ENCODE assay signal across 8 cellular contexts in the genomic region with DNA sequence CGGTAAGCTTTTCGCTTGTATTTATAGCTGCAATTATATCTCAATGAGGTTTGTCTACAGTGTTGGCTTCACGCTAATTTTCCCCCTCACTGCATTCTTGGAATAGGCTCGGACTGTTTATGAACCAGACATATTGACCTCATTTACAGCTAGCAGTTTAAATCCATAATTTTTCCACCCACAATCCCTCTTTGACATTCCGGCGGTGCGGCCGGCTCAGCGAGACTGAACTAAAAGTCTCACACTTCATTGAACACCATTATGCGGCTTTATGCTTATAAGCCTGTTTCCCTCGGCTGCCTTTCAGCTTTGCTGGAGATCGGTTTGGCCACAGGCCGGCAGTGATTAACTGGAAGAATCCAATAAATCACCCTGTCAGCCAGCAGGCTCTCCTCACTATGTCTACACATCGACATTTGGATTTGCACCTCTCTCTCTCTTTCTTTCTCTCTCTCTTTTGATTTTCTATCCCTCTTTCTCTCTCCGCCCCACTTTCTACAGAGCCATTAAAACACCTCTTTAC.
DNase-seq lines count a peak whose midpoint lies in the region; ATAC-seq, FAIRE-seq and TF ChIP-seq lines count a peak whose summit lies in the region.
"Had no signal": no experiment of that assay in that cellular context is flagged by ENCODE, and none has a peak within 500 bp of the region (broad histone marks: within the 10 kb centered on the region; RNA-seq: fewer than 3 reads in every experiment).

No MANE protein-coding gene starts in this region.

- peaks cover 10% of the 10 kb centered on the region for H3K4me1 ChIP-seq in PC-3 (ENCODE audit: insufficient read depth, low read length)
- peaks cover 0 to 14% (median 8%) of the 10 kb centered on the region in 4 donors for H3K4me1 ChIP-seq in transverse colon
- no peaks in the 10 kb centered on the region for H3K4me1 ChIP-seq in OCI-LY7 (ENCODE audit: insufficient read depth, low read length, poor library complexity, severe bottlenecking)
- H3K4me1 ChIP-seq in gastrocnemius medialis, result no peaks in the 10 kb centered on the region

- in situ Hi-C loops in transverse colon (cut with MboI; ENCODE audit: low pct_ligation_motif_present in 1 of 4, low pct_unique_long_range_greater_than_20kb in 1 of 4, low sequenced_read_pairs in 3 of 4) (no loop called here), gastrocnemius medialis (cut with MboI; ENCODE audit: low sequenced_read_pairs in 4 of 4) (no loop called here)

- peak overlapping the region; percentile 82 for H2AFZ ChIP-seq in PC-3 (ENCODE audit: low read length)
- H2AFZ ChIP-seq in OCI-LY7 (ENCODE audit: low read length), result no peak overlapping the region

- H3K27ac ChIP-seq in PC-3 (ENCODE audit: low read length) (no peak overlapping the region), transverse colon (no peak overlapping the region), OCI-LY7 (ENCODE audit: low read depth, low read length, poor library complexity, severe bottlenecking) (no peak overlapping the region), gastrocnemius medialis (no peak overlapping the region)

- TF ChIP-seq RAD21 in Ishikawa (IDR thresholded peaks at IDR 0.05; ENCODE audit: low read depth), result no peak

- no peaks in the 10 kb centered on the region for H4K20me1 ChIP-seq in PC-3 (ENCODE audit: low read length)
- no peaks in the 10 kb centered on the region for H4K20me1 ChIP-seq in OCI-LY7 (ENCODE audit: insufficient read depth, low read length)

- TF ChIP-seq POLR2A in transverse colon (IDR thresholded peaks at IDR 0.05), result no peak
- TF ChIP-seq POLR2A in gastrocnemius medialis (IDR thresholded peaks at IDR 0.05), result no peak

- peak; percentile 64 for DNase-seq in PC-3
- peak; percentile 13 for DNase-seq in transverse colon
- DNase-seq in OCI-LY7 (ENCODE audit: low spot score), result no peak
- DNase-seq in stimulated activated naive CD4-positive, alpha-beta T cell treated with Interleukin-2 at 50 U/mL for 16 hours (lab: John Stamatoyannopoulos, UW), result no peak
- no peak for DNase-seq in gastrocnemius medialis
- DNase-seq: left cardiac atrium had no signal

- no peak; the same call in 1 of the 2 replicates for TF ChIP-seq EP300 in Ishikawa (IDR thresholded peaks at IDR 0.05; ENCODE audit: borderline replicate concordance)
- no peak for TF ChIP-seq EP300 in transverse colon (IDR thresholded peaks at IDR 0.05; ENCODE audit: low read depth)

- peak overlapping the region; percentile 93 for H3K4me2 ChIP-seq in PC-3 (ENCODE audit: low read length)
- no peak overlapping the region for H3K4me2 ChIP-seq in OCI-LY7 (ENCODE audit: low read length)

- FAIRE-seq in islet of Langerhans (lab: Jason Lieb, UNC), result peak; percentile 90

- CTCF ChIA-PET in PC-3 (lab: Charles Lee), result interaction anchor here (0.6 kb wide), 1 partner anchor 41 kb away, joined by 4 read pairs; no protein-coding TSS in a partner anchor
- CTCF ChIA-PET in OCI-LY7 (lab: Charles Lee; ENCODE audit: unreplicated experiment), result no interaction called here

- WGBS in transverse colon (ENCODE audit: low coverage in 1 of 2), 2 donors, result 18 to 21% methylated on average over 11 to 15 of the region's 15 CpGs

- no peaks in the 10 kb centered on the region for H3F3A ChIP-seq in PC-3 (ENCODE audit: low read length, unreplicated experiment)

- TF ChIP-seq CTCF in PC-3 (conservative IDR thresholded peaks at IDR 0.05; ENCODE audit: low read depth, low read length) (no peak), transverse colon (IDR thresholded peaks at IDR 0.05) (no peak), OCI-LY7 (conservative IDR thresholded peaks at IDR 0.05; ENCODE audit: low read length) (no peak), gastrocnemius medialis (IDR thresholded peaks at IDR 0.05 in 4 of 5, conservative IDR thresholded peaks at IDR 0.05 in 1 of 5) (no peak)

- BruUV-seq in PC-3 (replicated peaks; lab: Mats Ljungman, UMichigan), result no TSS peak
- no TSS peak for BruUV-seq in OCI-LY7 (replicated peaks; lab: Mats Ljungman, UMichigan)

- H3K4me3 ChIP-seq in PC-3 (ENCODE audit: low read length) (peak overlapping the region; percentile 60), transverse colon (peak overlapping the region in 1 of 4 donors; percentile 13), OCI-LY7 (ENCODE audit: low read depth, low read length, poor library complexity, severe bottlenecking) (no peak overlapping the region), gastrocnemius medialis (peak overlapping the region in 2 of 4 donors; percentile 16 to 19)

- H3K9me3 ChIP-seq in PC-3 (ENCODE audit: low read length), result no peaks in the 10 kb centered on the region
- H3K9me3 ChIP-seq in transverse colon, result no peaks in the 10 kb centered on the region
- H3K9me3 ChIP-seq in OCI-LY7 (ENCODE audit: low read length), result no peaks in the 10 kb centered on the region
- no peaks in the 10 kb centered on the region for H3K9me3 ChIP-seq in gastrocnemius medialis

- H3K79me2 ChIP-seq in PC-3 (ENCODE audit: low read length), result no peaks in the 10 kb centered on the region
- H3K79me2 ChIP-seq in OCI-LY7 (ENCODE audit: insufficient read depth, low read depth, low read length), result no peaks in the 10 kb centered on the region

- intact Hi-C loops in PC-3 (cut with micrococcal nuclease) (no loop called here), transverse colon (cut with DNase I; ENCODE audit: low total_unique reads) (no loop called here), OCI-LY7 (cut with micrococcal nuclease; ENCODE audit: unreplicated experiment) (no loop called here), gastrocnemius medialis (cut with DNase I; ENCODE audit: low total_unique reads) (no loop called here)

- POLR2A ChIA-PET in PC-3 (lab: Charles Lee; ENCODE audit: unreplicated experiment) (no interaction called here), OCI-LY7 (lab: Charles Lee) (interaction anchor here (0.6 kb wide), 1 partner anchor 22 kb away, joined by 4 read pairs; no protein-coding TSS in a partner anchor)

- H3K36me3 ChIP-seq in PC-3 (ENCODE audit: low read depth, low read length), result no peaks in the 10 kb centered on the region
- no peaks in the 10 kb centered on the region for H3K36me3 ChIP-seq in transverse colon
- no peaks in the 10 kb centered on the region for H3K36me3 ChIP-seq in OCI-LY7 (ENCODE audit: insufficient read depth, low read length)
- H3K36me3 ChIP-seq in gastrocnemius medialis, result no peaks in the 10 kb centered on the region

- ATAC-seq in PC-3, result peak; percentile 76
- ATAC-seq in gastrocnemius medialis, result no peak

- H3K9me2 ChIP-seq in PC-3 (replicated peaks; ENCODE audit: low read length), result no peaks in the 10 kb centered on the region
- H3K9me2 ChIP-seq in OCI-LY7 (ENCODE audit: insufficient read depth, low read length), result no peaks in the 10 kb centered on the region

- no peaks in the 10 kb centered on the region for H3K27me3 ChIP-seq in PC-3 (ENCODE audit: low read length)
- H3K27me3 ChIP-seq in transverse colon, result peaks cover 39% of the 10 kb centered on the region
- H3K27me3 ChIP-seq in gastrocnemius medialis, result peaks cover 18 to 27% (median 24%) of the 10 kb centered on the region in 3 donors

- H3K9ac ChIP-seq in PC-3 (ENCODE audit: low read length), result no peak overlapping the region

TF ChIP-seq in Ishikawa, 13 proteins besides CTCF, POLR2A, EP300 and RAD21:
- TF ChIP-seq FOXM1 (IDR thresholded peaks at IDR 0.05; ENCODE audit: borderline replicate concordance, low read depth) (no peak), EGR1 (IDR thresholded peaks at IDR 0.05) (no peak; the same call in 1 of the 2 replicates), CREB1 (IDR thresholded peaks at IDR 0.05; ENCODE audit: low read depth) (no peak), TEAD4 (IDR thresholded peaks at IDR 0.05) (peak; percentile 79), ZBTB7A (IDR thresholded peaks at IDR 0.05; ENCODE audit: low read depth) (no peak), TCF12 (IDR thresholded peaks at IDR 0.05; ENCODE audit: low read depth) (peak; percentile 89), NFIC (IDR thresholded peaks at IDR 0.05) (peak; percentile 93), YY1 (IDR thresholded peaks at IDR 0.05; ENCODE audit: low read depth) (no peak), TAF1 (IDR thresholded peaks at IDR 0.05; ENCODE audit: low read depth) (no peak), CEBPB (IDR thresholded peaks at IDR 0.05) (0 out of 2 replicates have a peak, but pooled peaks have one; percentile 13)
- TF ChIP-seq, protein P1, sequence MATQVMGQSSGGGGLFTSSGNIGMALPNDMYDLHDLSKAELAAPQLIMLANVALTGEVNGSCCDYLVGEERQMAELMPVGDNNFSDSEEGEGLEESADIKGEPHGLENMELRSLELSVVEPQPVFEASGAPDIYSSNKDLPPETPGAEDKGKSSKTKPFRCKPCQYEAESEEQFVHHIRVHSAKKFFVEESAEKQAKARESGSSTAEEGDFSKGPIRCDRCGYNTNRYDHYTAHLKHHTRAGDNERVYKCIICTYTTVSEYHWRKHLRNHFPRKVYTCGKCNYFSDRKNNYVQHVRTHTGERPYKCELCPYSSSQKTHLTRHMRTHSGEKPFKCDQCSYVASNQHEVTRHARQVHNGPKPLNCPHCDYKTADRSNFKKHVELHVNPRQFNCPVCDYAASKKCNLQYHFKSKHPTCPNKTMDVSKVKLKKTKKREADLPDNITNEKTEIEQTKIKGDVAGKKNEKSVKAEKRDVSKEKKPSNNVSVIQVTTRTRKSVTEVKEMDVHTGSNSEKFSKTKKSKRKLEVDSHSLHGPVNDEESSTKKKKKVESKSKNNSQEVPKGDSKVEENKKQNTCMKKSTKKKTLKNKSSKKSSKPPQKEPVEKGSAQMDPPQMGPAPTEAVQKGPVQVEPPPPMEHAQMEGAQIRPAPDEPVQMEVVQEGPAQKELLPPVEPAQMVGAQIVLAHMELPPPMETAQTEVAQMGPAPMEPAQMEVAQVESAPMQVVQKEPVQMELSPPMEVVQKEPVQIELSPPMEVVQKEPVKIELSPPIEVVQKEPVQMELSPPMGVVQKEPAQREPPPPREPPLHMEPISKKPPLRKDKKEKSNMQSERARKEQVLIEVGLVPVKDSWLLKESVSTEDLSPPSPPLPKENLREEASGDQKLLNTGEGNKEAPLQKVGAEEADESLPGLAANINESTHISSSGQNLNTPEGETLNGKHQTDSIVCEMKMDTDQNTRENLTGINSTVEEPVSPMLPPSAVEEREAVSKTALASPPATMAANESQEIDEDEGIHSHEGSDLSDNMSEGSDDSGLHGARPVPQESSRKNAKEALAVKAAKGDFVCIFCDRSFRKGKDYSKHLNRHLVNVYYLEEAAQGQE (IDR thresholded peaks at IDR 0.05; ENCODE audit: low read depth), result no peak; the same call in 1 of the 2 replicates
- TF ChIP-seq, protein P2, sequence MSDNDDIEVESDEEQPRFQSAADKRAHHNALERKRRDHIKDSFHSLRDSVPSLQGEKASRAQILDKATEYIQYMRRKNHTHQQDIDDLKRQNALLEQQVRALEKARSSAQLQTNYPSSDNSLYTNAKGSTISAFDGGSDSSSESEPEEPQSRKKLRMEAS (IDR thresholded peaks at IDR 0.05), result no peak
- TF ChIP-seq, protein P3, sequence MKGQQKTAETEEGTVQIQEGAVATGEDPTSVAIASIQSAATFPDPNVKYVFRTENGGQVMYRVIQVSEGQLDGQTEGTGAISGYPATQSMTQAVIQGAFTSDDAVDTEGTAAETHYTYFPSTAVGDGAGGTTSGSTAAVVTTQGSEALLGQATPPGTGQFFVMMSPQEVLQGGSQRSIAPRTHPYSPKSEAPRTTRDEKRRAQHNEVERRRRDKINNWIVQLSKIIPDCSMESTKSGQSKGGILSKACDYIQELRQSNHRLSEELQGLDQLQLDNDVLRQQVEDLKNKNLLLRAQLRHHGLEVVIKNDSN (IDR thresholded peaks at IDR 0.05), result no peak

Comparison
In these comparisons a context has a peak if more than half of its experiments do, and no peak if none do; other contexts are left out.
1. DNase-seq: peak in PC-3 (single experiment) and transverse colon (single experiment); none in OCI-LY7 (single experiment), stimulated activated naive CD4-positive, alpha-beta T cell treated with Interleukin-2 at 50 U/mL for 16 hours (single experiment) and gastrocnemius medialis (0 of 2).